21 cellular contexts compared by ENCODE assay signal in the genomic region with DNA sequence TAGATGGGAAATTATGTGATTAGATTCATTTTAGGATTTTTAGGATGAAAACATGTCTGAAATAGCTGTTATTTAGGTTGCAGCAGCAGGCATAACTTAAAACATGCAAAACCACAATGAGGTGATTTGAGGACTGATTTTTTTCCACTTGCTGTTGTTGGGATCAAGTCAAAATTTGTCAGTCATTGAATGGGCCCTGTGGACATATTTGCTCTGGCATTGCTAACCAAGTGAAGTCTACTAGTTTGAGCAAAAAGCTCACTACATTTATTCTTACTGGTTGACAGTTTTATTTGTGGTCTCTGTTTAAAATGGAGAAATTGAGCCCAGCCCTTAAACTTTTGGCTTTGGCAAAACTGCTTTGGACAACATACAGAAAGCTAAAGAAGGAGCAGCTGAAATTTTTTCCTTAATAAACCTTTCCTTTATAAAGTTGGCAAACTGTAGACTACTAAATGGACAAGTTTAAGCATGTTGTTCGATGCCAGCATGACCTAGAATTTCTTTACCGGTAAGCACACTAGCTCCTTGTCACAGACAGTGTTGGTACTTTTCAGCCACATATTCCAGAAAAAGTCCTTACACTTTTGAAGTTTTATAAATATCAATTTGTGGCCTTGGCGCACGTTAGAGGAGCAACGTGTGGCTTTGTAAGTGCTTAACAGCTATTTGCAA.
"Had no signal": no experiment of that assay in that cellular context is flagged by ENCODE, and none has a peak within 500 bp of the region (broad histone marks: within the 10 kb centered on the region; RNA-seq: fewer than 3 reads in every experiment).

No MANE protein-coding gene starts in this region.

- H3K9me3 Mint-ChIP-seq: activated B cell treated with CpG ODN at 0.5 μM for 24 hours; activated CD4-positive, alpha-beta memory T cell treated with anti-CD3 and anti-CD28 coated beads, Interleukin-2, amount 10 ng/mL, durations not matched to agents 7 days and 5 days; activated naive CD8-positive, alpha-beta T cell treated with anti-CD3 and anti-CD28 coated beads, Interleukin-2, amount 50 U/mL, for 24 hours; activated T-helper 2 cell treated with anti-CD3 and anti-CD28 coated beads, Interferon-gamma antibody, Interleukin-2, Interleukin-4, amounts not matched to agents 10 μg/mL and 5 μg/mL and 100 μg/mL, durations not matched to agents 14 hours and 24 hours and 36 hours; stimulated activated memory B cell treated with anti-CD40 and anti-IgM and Interleukin-4, amounts not matched to agents 10 μg/mL and 1 μg/mL and 100 μg/mL, for 72 hours; T-cell had no signal

- H3K4me1 Mint-ChIP-seq: activated B cell treated with CpG ODN at 0.5 μM for 24 hours; activated CD4-positive, alpha-beta memory T cell treated with anti-CD3 and anti-CD28 coated beads, Interleukin-2, amount 10 ng/mL, durations not matched to agents 7 days and 5 days; activated naive CD8-positive, alpha-beta T cell treated with anti-CD3 and anti-CD28 coated beads, Interleukin-2, amount 50 U/mL, for 24 hours; naive thymus-derived CD8-positive, alpha-beta T cell; stimulated activated memory B cell treated with anti-CD40 and anti-IgM and Interleukin-4, amounts not matched to agents 10 μg/mL and 1 μg/mL and 100 μg/mL, for 72 hours; T-cell had no signal

- H3K9me3 ChIP-seq: neutrophil, pancreas, right lobe of liver, thoracic aorta had no signal

- FAIRE-seq: pancreas had no signal

- H3K4me3 Mint-ChIP-seq: activated B cell treated with CpG ODN at 0.5 μM for 24 hours; activated CD4-positive, alpha-beta memory T cell treated with anti-CD3 and anti-CD28 coated beads, Interleukin-2, amount 10 ng/mL, durations not matched to agents 7 days and 5 days; activated naive CD8-positive, alpha-beta T cell treated with anti-CD3 and anti-CD28 coated beads, Interleukin-2, amount 50 U/mL, for 24 hours; naive thymus-derived CD8-positive, alpha-beta T cell; stimulated activated memory B cell treated with anti-CD40 and anti-IgM and Interleukin-4, amounts not matched to agents 10 μg/mL and 1 μg/mL and 100 μg/mL, for 72 hours; T-cell had no signal

- DNase-seq: activated B cell treated with CpG ODN at 0.5 μM for 24 hours; activated CD4-positive, alpha-beta memory T cell treated with anti-CD3 and anti-CD28 coated beads, Interleukin-2, amount 10 ng/mL, durations not matched to agents 7 days and 5 days; activated CD4-positive, alpha-beta T cell treated with anti-CD3 and anti-CD28 coated beads for 4 hours; activated naive CD4-positive, alpha-beta T cell treated with Interleukin-2 at 50 U/mL for 16 hours; activated naive CD8-positive, alpha-beta T cell treated with anti-CD3 and anti-CD28 coated beads, Interleukin-2, amount 50 U/mL, for 24 hours; activated T-cell treated with anti-CD3 and anti-CD28 coated beads, Interleukin-2, amount 50 U/mL, for 1 hour; anterior cingulate cortex; dorsolateral prefrontal cortex; left cardiac atrium; mesendoderm; naive thymus-derived CD8-positive, alpha-beta T cell; pancreas; right lobe of liver; stimulated activated CD4-positive, alpha-beta T cell treated with anti-CD3 and anti-CD28 coated beads, Interleukin-4, amount 100 ng/mL, for 24 hours; T-cell had no signal

- H3K27me3 Mint-ChIP-seq: activated B cell treated with CpG ODN at 0.5 μM for 24 hours; activated CD4-positive, alpha-beta memory T cell treated with anti-CD3 and anti-CD28 coated beads, Interleukin-2, amount 10 ng/mL, durations not matched to agents 7 days and 5 days; stimulated activated memory B cell treated with anti-CD40 and anti-IgM and Interleukin-4, amounts not matched to agents 10 μg/mL and 1 μg/mL and 100 μg/mL, for 72 hours had no signal

- H3K4me3 ChIP-seq: cardiac muscle cell, dorsolateral prefrontal cortex, pancreas, right lobe of liver, thoracic aorta had no signal

- H3K27me3 ChIP-seq: cardiac muscle cell, dorsolateral prefrontal cortex, neutrophil, pancreas, right lobe of liver had no signal

- H3K4me1 ChIP-seq: pancreas, right lobe of liver had no signal

- H3K27ac ChIP-seq: cardiac muscle cell, dorsolateral prefrontal cortex, neutrophil, pancreas, right lobe of liver had no signal

- H3K36me3 Mint-ChIP-seq: naive thymus-derived CD8-positive, alpha-beta T cell; stimulated activated memory B cell treated with anti-CD40 and anti-IgM and Interleukin-4, amounts not matched to agents 10 μg/mL and 1 μg/mL and 100 μg/mL, for 72 hours; T-cell had no signal

- H3K27ac Mint-ChIP-seq: activated B cell treated with CpG ODN at 0.5 μM for 24 hours; activated CD4-positive, alpha-beta memory T cell treated with anti-CD3 and anti-CD28 coated beads, Interleukin-2, amount 10 ng/mL, durations not matched to agents 7 days and 5 days; activated naive CD8-positive, alpha-beta T cell treated with anti-CD3 and anti-CD28 coated beads, Interleukin-2, amount 50 U/mL, for 24 hours; activated T-helper 2 cell treated with anti-CD3 and anti-CD28 coated beads, Interferon-gamma antibody, Interleukin-2, Interleukin-4, amounts not matched to agents 10 μg/mL and 5 μg/mL and 100 μg/mL, durations not matched to agents 14 hours and 24 hours and 36 hours; naive thymus-derived CD8-positive, alpha-beta T cell; stimulated activated memory B cell treated with anti-CD40 and anti-IgM and Interleukin-4, amounts not matched to agents 10 μg/mL and 1 μg/mL and 100 μg/mL, for 72 hours; T-cell had no signal

- ATAC-seq: activated naive CD8-positive, alpha-beta T cell treated with anti-CD3 and anti-CD28 coated beads, Interleukin-2, amount 50 U/mL, for 24 hours; left cardiac atrium; naive thymus-derived CD8-positive, alpha-beta T cell; pancreas; right lobe of liver; SK-N-SH treated with all-trans-retinoic acid at 6 μM for 48 hours; stimulated activated memory B cell treated with anti-CD40 and anti-IgM and Interleukin-4, amounts not matched to agents 10 μg/mL and 1 μg/mL and 100 μg/mL, for 72 hours; T-cell had no signal

- H3K36me3 ChIP-seq: cardiac muscle cell, neutrophil, pancreas, right lobe of liver, thoracic aorta had no signal
